In genomic region chr10:77463499-77463898, GRCh38 we compare ENCODE assay signal across 24 cellular contexts.
DNase-seq lines count a peak whose midpoint lies in the region; ATAC-seq, FAIRE-seq and TF ChIP-seq lines count a peak whose summit lies in the region.
"Had no signal": no experiment of that assay in that cellular context is flagged by ENCODE, and none has a peak within 500 bp of the region (broad histone marks: within the 10 kb centered on the region; RNA-seq: fewer than 3 reads in every experiment).

No MANE protein-coding gene starts in this region.

- H3K36me3 ChIP-seq in H1 (ENCODE audit: control insufficient read depth in 2 of 4, insufficient read depth in 4 of 4, low read length in 3 of 4) (no peaks in the 10 kb centered on the region), mucosa of descending colon (ENCODE audit: low read depth) (no peaks in the 10 kb centered on the region), tibial artery (no peaks in the 10 kb centered on the region), neuronal stem cell (replicated peaks in 1 of 2; ENCODE audit: control insufficient read depth in 2 of 2, insufficient read depth in 2 of 2, low read length in 2 of 2) (no peaks in the 10 kb centered on the region)
- H3K36me3 ChIP-seq: suprapubic skin had no signal

- TF ChIP-seq EP300 in H1 (IDR thresholded peaks at IDR 0.05; ENCODE audit: borderline replicate concordance in 1 of 2, low read depth in 2 of 2, low read length in 2 of 2) = no peak

- no peak for TF ChIP-seq POLR2A in H1 (IDR thresholded peaks at IDR 0.05; ENCODE audit: control extremely low read depth in 1 of 2, low read depth in 2 of 2, low read length in 2 of 2)

- POLR2A ChIA-PET in H1 (lab: Charles Lee; ENCODE audit: partially characterized antibody) = no interaction called here

- CTCF ChIA-PET in H1 (lab: Charles Lee; ENCODE audit: partially characterized antibody) = interaction anchor here (1.0 to 2.1 kb wide), 3 partner anchors 10 to 248 kb away, joined by 3 to 6 read pairs (median 5); no protein-coding TSS in a partner anchor

- intact Hi-C loops in mucosa of descending colon (cut with DNase I, micrococcal nuclease) = no loop called here
- intact Hi-C loops in tibial artery (cut with DNase I; ENCODE audit: low total_unique reads) = no loop called here

- H3K18ac ChIP-seq in H1 (ENCODE audit: extremely low read depth, low read length) (no peak overlapping the region), neuronal stem cell (ENCODE audit: low read length) (no peak overlapping the region)

- H3K56ac ChIP-seq in H1 (replicated peaks; ENCODE audit: insufficient read length, low read depth, low read length) = no peak overlapping the region

- no peak for TF ChIP-seq RAD21 in H1 (IDR thresholded peaks at IDR 0.05 in 1 of 2, conservative IDR thresholded peaks at IDR 0.05 in 1 of 2; ENCODE audit: low read depth in 2 of 2, low read length in 2 of 2)

- H3K4ac ChIP-seq in H1 (replicated peaks; ENCODE audit: insufficient read length, low read depth, low read length) (no peak overlapping the region), neuronal stem cell (ENCODE audit: low read length) (no peak overlapping the region)

- H2BK5ac ChIP-seq in H1 (ENCODE audit: low read depth, low read length) = no peak overlapping the region
- no peak overlapping the region for H2BK5ac ChIP-seq in neuronal stem cell (ENCODE audit: low read length)

- H3K23ac ChIP-seq in H1 (ENCODE audit: insufficient read length) (no peak overlapping the region), neuronal stem cell (ENCODE audit: low read depth, low read length, poor library complexity) (no peak overlapping the region)

- WGBS in H1 (ENCODE audit: extremely low coverage in 1 of 2, insufficient coverage in 1 of 2, insufficient read length in 1 of 2, insufficient replicate concordance in 2 of 2, low coverage in 1 of 2, low lambda C conversion rate in 2 of 2, missing lambda C conversion rate in 1 of 2), 2 experiments = 74% methylated on average over 4 of the region's 4 CpGs; no CpG with 5 or more reads in 1 of the 2 experiments
- WGBS in neuronal stem cell (ENCODE audit: extremely low coverage in 2 of 2, insufficient read length in 2 of 2, insufficient replicate concordance in 1 of 2), 2 donors = no CpG with 5 or more reads among the region's 4 CpGs

- no peak overlapping the region for H2BK120ac ChIP-seq in H1 (replicated peaks; ENCODE audit: low read depth, low read length)
- H2BK120ac ChIP-seq in neuronal stem cell (ENCODE audit: low read depth, low read length) = no peak overlapping the region

- H3K27ac ChIP-seq in H1 (ENCODE audit: low read depth, low read length) = no peak overlapping the region
- H3K27ac ChIP-seq in tibial artery = peak overlapping the region; percentile 50 to 63
- H3K27ac ChIP-seq in neuronal stem cell (replicated peaks; ENCODE audit: low read length) = no peak overlapping the region
- H3K27ac ChIP-seq: body of pancreas, suprapubic skin had no signal

- H3K23me2 ChIP-seq in H1 (ENCODE audit: low read depth, low read length) = peaks cover 3% of the 10 kb centered on the region; the same call in 1 of the 2 replicates

- FAIRE-seq in H1 (lab: Jason Lieb, UNC) = no peak
- FAIRE-seq in D721Med (lab: Jason Lieb, UNC) = no peak
- FAIRE-seq: HepG2 had no signal

- H2AFZ ChIP-seq in H1 (ENCODE audit: low read length) (no peak overlapping the region), neuronal stem cell (ENCODE audit: low read length) (no peak overlapping the region)

- H2BK12ac ChIP-seq in H1 (ENCODE audit: low read depth, low read length) (0 out of 2 replicates have a peak overlapping the region, but pooled peaks have one; percentile 42), neuronal stem cell (ENCODE audit: low read length) (no peak overlapping the region)

- H4K20me1 ChIP-seq in H1 (replicated peaks in 1 of 2; ENCODE audit: control insufficient read depth in 1 of 2, insufficient read depth in 2 of 2, low read length in 2 of 2) = no peaks in the 10 kb centered on the region

- H2BK15ac ChIP-seq in H1 (ENCODE audit: low read length) (no peak overlapping the region), neuronal stem cell (ENCODE audit: low read length) (no peak overlapping the region)

- DNase-seq in NCI-H1417 (lab: John Stamatoyannopoulos, UW) (peak; percentile 8 to 66 (median 12)), NCI-H1417 treated with DMSO at 0.1 percent for 48 hours (lab: John Stamatoyannopoulos, UW) (no peak), H1 (ENCODE audit: low read depth in 1 of 2, low spot score in 2 of 2) (no peak), mucosa of descending colon (no peak), tibial artery (peak in 1 of 2 donors; percentile 82), D721Med (ENCODE audit: insufficient read length, low spot score) (no peak), H4 (ENCODE audit: low spot score) (no peak), neuronal stem cell (ENCODE audit: low spot score) (no peak)
- DNase-seq: 8988T; activated B cell treated with CpG ODN at 0.5 μM for 24 hours; activated CD8-positive, alpha-beta T cell treated with anti-CD3 and anti-CD28 coated beads, Interleukin-2, amount 10 ng/mL, durations not matched to agents 7 days and 5 days; activated naive CD4-positive, alpha-beta T cell treated with anti-CD3 and anti-CD28 coated beads, Interleukin-2, amount 50 U/mL, for 16 hours; activated T-cell treated with anti-CD3 and anti-CD28 coated beads, Interleukin-2, amount 50 U/mL, for 4 hours; body of pancreas; cortex of kidney; left ventricle myocardium superior; naive thymus-derived CD4-positive, alpha-beta T cell; NCI-H1694 treated with DMSO at 0.1 percent for 48 hours; NCI-H446 treated with DMSO at 0.1 percent for 48 hours; SHP77 treated with DMSO at 0.1 percent for 48 hours; stimulated activated CD8-positive, alpha-beta memory T cell treated with anti-CD3 and anti-CD28 coated beads, Interleukin-4, amount 100 ng/mL, for 48 hours; T-helper 1 cell had no signal

- no peak overlapping the region for H2BK20ac ChIP-seq in H1 (ENCODE audit: low read length)

- no peak overlapping the region for H4K5ac ChIP-seq in H1 (ENCODE audit: insufficient read length, low read depth, low read length)

- H3K27me3 ChIP-seq in H1 (replicated peaks in 1 of 4; ENCODE audit: control insufficient read depth in 3 of 4, extremely low read depth in 1 of 4, insufficient read depth in 3 of 4, low read length in 3 of 4) = no peaks in the 10 kb centered on the region
- no peaks in the 10 kb centered on the region for H3K27me3 ChIP-seq in tibial artery
- no peaks in the 10 kb centered on the region for H3K27me3 ChIP-seq in neuronal stem cell (ENCODE audit: control insufficient read depth in 3 of 3, insufficient read depth in 3 of 3, low read depth in 1 of 3, low read length in 3 of 3)
- H3K27me3 ChIP-seq: body of pancreas, suprapubic skin had no signal

- no peak overlapping the region for H3K14ac ChIP-seq in H1 (ENCODE audit: insufficient read length)
- no peak overlapping the region for H3K14ac ChIP-seq in neuronal stem cell (ENCODE audit: low read length)

- H3K79me2 ChIP-seq in H1 (ENCODE audit: control insufficient read depth in 1 of 2, insufficient read depth in 2 of 2, low read length in 2 of 2) = no peaks in the 10 kb centered on the region

- H4K91ac ChIP-seq in H1 (replicated peaks; ENCODE audit: insufficient read length, low read length) (no peak overlapping the region), neuronal stem cell (ENCODE audit: low read depth, low read length, poor library complexity) (no peak overlapping the region)

- H4K8ac ChIP-seq in H1 (ENCODE audit: extremely low read depth, insufficient read depth, low read length) (no peak overlapping the region), neuronal stem cell (ENCODE audit: low read depth, low read length) (no peak overlapping the region)

- H3K4me1 ChIP-seq in H1 (replicated peaks in 1 of 4; ENCODE audit: control insufficient read depth in 3 of 4, insufficient read depth in 4 of 4, low read length in 3 of 4) (peaks cover 0 to 8% (median 0%) of the 10 kb centered on the region in 4 experiments; a peak in 5 of 7 replicates), mucosa of descending colon (ENCODE audit: low read depth) (peaks cover 4% of the 10 kb centered on the region), tibial artery (peaks cover 0 to 70% (median 39%) of the 10 kb centered on the region in 4 donors), neuronal stem cell (ENCODE audit: control insufficient read depth in 2 of 2, insufficient read depth in 1 of 2, low read depth in 1 of 2, low read length in 2 of 2) (peaks cover 0 to 5% of the 10 kb centered on the region in 2 donors)
- H3K4me1 ChIP-seq: body of pancreas, suprapubic skin had no signal

- no peak overlapping the region for H3K4me3 ChIP-seq in H1 (ENCODE audit: extremely low read depth in 1 of 4, insufficient read depth in 2 of 4, low read depth in 3 of 4, low read length in 4 of 4)
- H3K4me3 ChIP-seq in mucosa of descending colon = no peak overlapping the region
- no peak overlapping the region for H3K4me3 ChIP-seq in tibial artery
- H3K4me3 ChIP-seq in neuronal stem cell (ENCODE audit: low read length in 2 of 2) = no peak overlapping the region
- H3K4me3 ChIP-seq: body of pancreas, suprapubic skin had no signal

- no peak for TF ChIP-seq CTCF in H1 (IDR thresholded peaks at IDR 0.05; ENCODE audit: control extremely low read depth in 1 of 3, insufficient read depth in 1 of 3, low read depth in 1 of 3, low read length in 3 of 3)
- TF ChIP-seq CTCF in mucosa of descending colon (IDR thresholded peaks at IDR 0.05) = no peak
- TF ChIP-seq CTCF in tibial artery (IDR thresholded peaks at IDR 0.05) = no peak
- TF ChIP-seq CTCF in D721Med (IDR thresholded peaks at IDR 0.05; ENCODE audit: insufficient read depth, missing control alignments) = no peak

- H3K9me3 ChIP-seq in H1 (ENCODE audit: insufficient read depth in 2 of 2, low read depth in 1 of 2, low read length in 1 of 2) = no peaks in the 10 kb centered on the region
- no peaks in the 10 kb centered on the region for H3K9me3 ChIP-seq in mucosa of descending colon
- H3K9me3 ChIP-seq in tibial artery = no peaks in the 10 kb centered on the region
- no peaks in the 10 kb centered on the region for H3K9me3 ChIP-seq in neuronal stem cell (replicated peaks in 1 of 2; ENCODE audit: control insufficient read depth in 2 of 2, insufficient read depth in 1 of 2, low read depth in 1 of 2, low read length in 2 of 2)
- H3K9me3 ChIP-seq: body of pancreas, suprapubic skin had no signal

- H3K79me1 ChIP-seq in H1 (ENCODE audit: low read depth, low read length) (peaks cover 4% of the 10 kb centered on the region; the same call in 1 of the 2 replicates), neuronal stem cell (ENCODE audit: low read depth, low read length) (no peaks in the 10 kb centered on the region)

- H3K4me2 ChIP-seq in H1 (ENCODE audit: insufficient read depth in 1 of 2, low read depth in 2 of 2, low read length in 2 of 2) (no peak overlapping the region), neuronal stem cell (ENCODE audit: insufficient read depth, low read length, poor library complexity, severe bottlenecking) (no peak overlapping the region)

- peak; percentile 51 for ATAC-seq in mucosa of descending colon
- ATAC-seq: activated CD8-positive, alpha-beta T cell treated with anti-CD3 and anti-CD28 coated beads, Interleukin-2, amount 10 ng/mL, durations not matched to agents 7 days and 5 days; activated T-cell treated with anti-CD3 and anti-CD28 coated beads, Interleukin-2, amount 50 U/mL, for 4 hours; body of pancreas; HepG2; left ventricle myocardium superior; naive thymus-derived CD4-positive, alpha-beta T cell had no signal

- H2AK5ac ChIP-seq in H1 (ENCODE audit: low read depth, low read length) (no peak overlapping the region), neuronal stem cell (ENCODE audit: low read depth, low read length) (no peak overlapping the region)

- no peak overlapping the region for H3K9ac ChIP-seq in H1 (replicated peaks in 1 of 4; ENCODE audit: extremely low read depth in 1 of 4, low read depth in 3 of 4, low read length in 3 of 4)
- H3K9ac ChIP-seq in neuronal stem cell (ENCODE audit: low read depth, low read length, poor library complexity) = no peak overlapping the region

Comparison
In these comparisons a context has a peak if more than half of its experiments do, and no peak if none do; other contexts are left out.
1. DNase-seq: peak in NCI-H1417 (3 of 3); none in NCI-H1417 treated with DMSO at 0.1 percent for 48 hours (single experiment), H1 (0 of 2), mucosa of descending colon (0 of 3), D721Med (single experiment), H4 (single experiment) and neuronal stem cell (single experiment).
2. H3K27ac ChIP-seq: peak in tibial artery (2 of 2); none in H1 (single experiment) and neuronal stem cell (single experiment).